ENCODE assay signal across 8 cellular contexts in genomic region chr3:42080452-42080872, GRCh38.
DNase-seq lines count a peak whose midpoint lies in the region; ATAC-seq and TF ChIP-seq lines count a peak whose summit lies in the region.

No MANE protein-coding gene starts in this region.

- H3K4me1 ChIP-seq in muscle layer of duodenum (ENCODE audit: control insufficient read depth in 1 of 2, insufficient read depth in 2 of 2, low read length in 2 of 2) = peaks cover 22 to 29% of the 10 kb centered on the region in 2 donors

- peak; percentile 85 for ATAC-seq in SK-N-SH treated with all-trans-retinoic acid at 6 μM for 48 hours
- ATAC-seq in HG03159 (IDR thresholded peaks at IDR 0.05; ENCODE audit: unreplicated experiment) = no peak

- H3K27me3 ChIP-seq in muscle layer of duodenum (ENCODE audit: low read depth, low read length) = no peaks in the 10 kb centered on the region

- no peaks in the 10 kb centered on the region for H3K36me3 ChIP-seq in muscle layer of duodenum (ENCODE audit: control insufficient read depth in 1 of 2, insufficient read depth in 2 of 2, low read length in 2 of 2)

- peak; percentile 32 for DNase-seq in activated naive CD4-positive, alpha-beta T cell treated with Interleukin-2 at 50 U/mL for 16 hours
- no peak for DNase-seq in activated naive CD4-positive, alpha-beta T cell (lab: John Stamatoyannopoulos, UW)
- DNase-seq in epidermal melanocyte (ENCODE audit: insufficient read length, low spot score) (peak; percentile 31), NCI-H446 (lab: John Stamatoyannopoulos, UW) (no peak), NCI-H774 (lab: John Stamatoyannopoulos, UW) (no peak)

- H3K27ac ChIP-seq in muscle layer of duodenum (ENCODE audit: low read length) = peak overlapping the region; percentile 82

- no peak overlapping the region for H3K4me3 ChIP-seq in muscle layer of duodenum (ENCODE audit: low read depth in 1 of 2, low read length in 2 of 2)

- no peaks in the 10 kb centered on the region for H3K9me3 ChIP-seq in muscle layer of duodenum (ENCODE audit: control insufficient read depth in 1 of 2, low read length in 2 of 2)

TF ChIP-seq in SK-N-SH treated with all-trans-retinoic acid at 6 μM for 48 hours, 23 proteins besides CTCF, POLR2A, EP300 and RAD21:
- TF ChIP-seq ZFP30 (CRISPR knock-in tag; IDR thresholded peaks at IDR 0.05) (no peak), TSHZ2 (CRISPR knock-in tag; IDR thresholded peaks at IDR 0.05) (no peak), PATZ1 (CRISPR knock-in tag; IDR thresholded peaks at IDR 0.05; ENCODE audit: borderline replicate concordance) (no peak), ARNTL (CRISPR knock-in tag; IDR thresholded peaks at IDR 0.05; ENCODE audit: borderline replicate concordance, low read depth) (no peak), OSR1 (CRISPR knock-in tag; IDR thresholded peaks at IDR 0.05) (no peak), ZNF565 (CRISPR knock-in tag; conservative IDR thresholded peaks at IDR 0.05; ENCODE audit: low read depth) (no peak), SNAI2 (CRISPR knock-in tag; IDR thresholded peaks at IDR 0.05) (no peak), RARB (CRISPR knock-in tag; IDR thresholded peaks at IDR 0.05) (no peak), TCF4 (CRISPR knock-in tag; IDR thresholded peaks at IDR 0.05; ENCODE audit: borderline replicate concordance) (no peak), TOX (CRISPR knock-in tag; IDR thresholded peaks at IDR 0.05; ENCODE audit: borderline replicate concordance) (no peak), PPARA (CRISPR knock-in tag; IDR thresholded peaks at IDR 0.05; ENCODE audit: borderline replicate concordance) (no peak), ESRRG (CRISPR knock-in tag; IDR thresholded peaks at IDR 0.05) (no peak), CSDC2 (CRISPR knock-in tag; IDR thresholded peaks at IDR 0.05) (no peak), ZNF8 (CRISPR knock-in tag; IDR thresholded peaks at IDR 0.05) (no peak), ZC3H10 (CRISPR knock-in tag; IDR thresholded peaks at IDR 0.05) (no peak), ZNF70 (CRISPR knock-in tag; IDR thresholded peaks at IDR 0.05) (no peak), ISL1 (CRISPR knock-in tag; IDR thresholded peaks at IDR 0.05) (no peak), CSRNP3 (CRISPR knock-in tag; IDR thresholded peaks at IDR 0.05) (no peak)

Comparison
In these comparisons a context has a peak if more than half of its experiments do, and no peak if none do; other contexts are left out.
1. DNase-seq: peak in activated naive CD4-positive, alpha-beta T cell treated with Interleukin-2 at 50 U/mL for 16 hours (single experiment) and epidermal melanocyte (single experiment); none in activated naive CD4-positive, alpha-beta T cell (0 of 4), NCI-H446 (0 of 2) and NCI-H774 (single experiment).